ENCODE assay signal across 22 cellular contexts in genomic region chr14:54790092-54790491, GRCh38.
"Had no signal": no experiment of that assay in that cellular context is flagged by ENCODE, and none has a peak within 500 bp of the region (broad histone marks: within the 10 kb centered on the region; RNA-seq: fewer than 3 reads in every experiment).

No MANE protein-coding gene starts in this region.

- H3K27ac ChIP-seq: brain microvascular endothelial cell had no signal

- H3K27me3 ChIP-seq: brain microvascular endothelial cell had no signal

- ATAC-seq: activated CD4-positive, alpha-beta T cell treated with anti-CD3 and anti-CD28 coated beads for 36 hours; activated CD8-positive, alpha-beta T cell treated with anti-CD3 and anti-CD28 coated beads, Interleukin-2, amount 10 ng/mL, durations not matched to agents 7 days and 5 days; activated T-cell treated with anti-CD3 and anti-CD28 coated beads, Interleukin-2, amount 50 U/mL, for 4 hours; activated T-helper 17 cell treated with anti-CD3 and anti-CD28 coated beads, Interleukin-2, amount 50 U/mL, for 72 hours; esophagus mucosa had no signal

- DNase-seq: activated CD4-positive, alpha-beta memory T cell treated with anti-CD3 and anti-CD28 coated beads for 36 hours; activated CD4-positive, alpha-beta T cell treated with anti-CD3 and anti-CD28 coated beads for 36 hours; activated CD4-positive, alpha-beta T cell treated with anti-CD3 and anti-CD28 coated beads, Interleukin-2, amount 10 ng/mL, durations not matched to agents 24 days and 14 days; activated CD4-positive, CD25-positive, alpha-beta regulatory T cell; activated CD4-positive, CD25-positive, alpha-beta regulatory T cell treated with anti-CD3 and anti-CD28 coated beads, Interleukin-2, amount 50 U/mL, for 72 hours; activated CD8-positive, alpha-beta T cell treated with anti-CD3 and anti-CD28 coated beads, Interleukin-2, amount 10 ng/mL, durations not matched to agents 7 days and 5 days; activated effector memory CD4-positive, alpha-beta T cell treated with Interleukin-2 at 50 U/mL for 16 hours; activated gamma-delta T cell treated with Interleukin-2 at 50 U/mL for 16 hours; activated naive CD4-positive, alpha-beta T cell treated with anti-CD3 and anti-CD28 coated beads, Interleukin-2, amount 50 U/mL, for 16 hours; activated naive CD4-positive, alpha-beta T cell treated with Interleukin-2 at 50 U/mL for 16 hours; activated T-cell treated with anti-CD3 and anti-CD28 coated beads, Interleukin-2, amount 50 U/mL, for 4 hours; amniotic stem cell; anterior cingulate cortex; brain microvascular endothelial cell; caudate nucleus; effector memory CD4-positive, alpha-beta T cell; endodermal cell; foreskin fibroblast; head of caudate nucleus; T-helper 2 cell had no signal
